15 cellular contexts compared by ENCODE assay signal in genomic region chr11:63765688-63766241, GRCh38. TPM values are rescaled to one million over a fixed set of nuclear protein-coding genes. Genes with fewer than 3 reads are reported as not detected.
A peak's percentile ranks its signal among the peaks of the same experiment; 100 is the strongest.
DNase-seq lines count a peak whose midpoint lies in the region; ATAC-seq and TF ChIP-seq lines count a peak whose summit lies in the region.
"Had no signal": no experiment of that assay in that cellular context is flagged by ENCODE, and none has a peak within 500 bp of the region (broad histone marks: within the 10 kb centered on the region; RNA-seq: fewer than 3 reads in every experiment).

No MANE protein-coding gene starts in this region.

- H3K9me3 Mint-ChIP-seq in endodermal cell (no peaks in the 10 kb centered on the region), naive B cell (no peaks in the 10 kb centered on the region)
- H3K9me3 Mint-ChIP-seq in T-helper 2 cell treated with Interferon-gamma antibody and Interleukin-4, amounts not matched to agents 5 μg/mL and 100 μg/mL, for 36 hours = no peaks in the 10 kb centered on the region

- ATAC-seq in right cardiac atrium (no peak), left ventricle myocardium superior (no peak), naive B cell (ENCODE audit: low read depth in 2 of 2) (no peak), HG02973 (IDR thresholded peaks at IDR 0.05; ENCODE audit: unreplicated experiment) (no peak)
- ATAC-seq: gastrocnemius medialis had no signal

- H3K27me3 Mint-ChIP-seq in endodermal cell (ENCODE audit: insufficient read depth) (peaks cover 11% of the 10 kb centered on the region), naive B cell (peaks cover 0 to 4% (median 0%) of the 10 kb centered on the region in 3 donors)
- H3K27me3 Mint-ChIP-seq in T-helper 2 cell treated with Interferon-gamma antibody and Interleukin-4, amounts not matched to agents 5 μg/mL and 100 μg/mL, for 36 hours (ENCODE audit: low read depth) = peaks cover 17% of the 10 kb centered on the region

- WGBS in right cardiac atrium = 83% methylated on average over 18 of the region's 18 CpGs
- WGBS in endodermal cell (ENCODE audit: insufficient coverage in 1 of 2, insufficient read length in 1 of 2), 2 experiments = 87 to 93% methylated on average over 8 to 18 of the region's 18 CpGs

- H3K4me1 ChIP-seq in right cardiac atrium (ENCODE audit: control insufficient read depth, insufficient read depth, low read length) (peaks cover 4% of the 10 kb centered on the region), endodermal cell (ENCODE audit: control insufficient read depth, insufficient read depth, low read length) (peaks cover 5% of the 10 kb centered on the region)

- no peaks in the 10 kb centered on the region for H3K9me3 ChIP-seq in right cardiac atrium (ENCODE audit: control insufficient read depth, low read length)
- H3K9me3 ChIP-seq in endodermal cell (ENCODE audit: control insufficient read depth, low read length) = no peaks in the 10 kb centered on the region
- H3K9me3 ChIP-seq: gastrocnemius medialis, neutrophil, spleen had no signal

- intact Hi-C loops in right cardiac atrium (cut with DNase I) = loop anchor here in 2 of 4 donors (5.0 to 10.0 kb wide), 3 partner anchors 47 to 182 kb away; partner anchors contain the start of gene SPINDOC (in 1 of the 2)
- intact Hi-C loops in left ventricle myocardium superior (cut with micrococcal nuclease) = no loop called here

- DNase-seq in right cardiac atrium (peak; percentile 21 to 68 (median 67)), left ventricle myocardium superior (no peak), endodermal cell (no peak), naive B cell (no peak), NCI-H1417 treated with DMSO at 0.1 percent for 48 hours (lab: John Stamatoyannopoulos, UW) (no peak), NCI-H524 treated with DMSO at 0.1 percent for 48 hours (lab: John Stamatoyannopoulos, UW) (no peak)
- DNase-seq in T-helper 2 cell treated with Interferon-gamma antibody and Interleukin-4, amounts not matched to agents 5 μg/mL and 100 μg/mL, for 36 hours (ENCODE audit: low spot score) = no peak
- DNase-seq: ACHN; activated CD4-positive, alpha-beta T cell treated with anti-CD3 and anti-CD28 coated beads for 1 hour; activated T-cell treated with anti-CD3 and anti-CD28 coated beads, Interleukin-2, amount 50 U/mL, for 1 hour; gastrocnemius medialis; NCI-H1092; spleen had no signal

- H3K27ac ChIP-seq in right cardiac atrium (ENCODE audit: low read length) (no peak overlapping the region), endodermal cell (ENCODE audit: low read depth, low read length) (no peak overlapping the region)
- H3K27ac ChIP-seq: gastrocnemius medialis, neutrophil had no signal

- peak overlapping the region; percentile 73 for H3K27ac Mint-ChIP-seq in endodermal cell
- H3K27ac Mint-ChIP-seq in naive B cell = no peak overlapping the region
- H3K27ac Mint-ChIP-seq in T-helper 2 cell treated with Interferon-gamma antibody and Interleukin-4, amounts not matched to agents 5 μg/mL and 100 μg/mL, for 36 hours = no peak overlapping the region

- peaks cover 4% of the 10 kb centered on the region for H3K36me3 ChIP-seq in endodermal cell (ENCODE audit: control insufficient read depth, insufficient read depth, low read length)
- H3K36me3 ChIP-seq: gastrocnemius medialis had no signal

- H3K36me3 Mint-ChIP-seq in endodermal cell (ENCODE audit: low read depth) (peaks cover 2% of the 10 kb centered on the region), naive B cell (no peaks in the 10 kb centered on the region)
- peaks cover 4% of the 10 kb centered on the region for H3K36me3 Mint-ChIP-seq in T-helper 2 cell treated with Interferon-gamma antibody and Interleukin-4, amounts not matched to agents 5 μg/mL and 100 μg/mL, for 36 hours (ENCODE audit: low read depth)

- H3K27me3 ChIP-seq in right cardiac atrium (ENCODE audit: control insufficient read depth, insufficient read depth) (no peaks in the 10 kb centered on the region), endodermal cell (ENCODE audit: control insufficient read depth, insufficient read depth, low read length, poor library complexity, severe bottlenecking) (peaks cover 12% of the 10 kb centered on the region)
- H3K27me3 ChIP-seq: gastrocnemius medialis had no signal

- peaks cover 35% of the 10 kb centered on the region for H3K4me1 Mint-ChIP-seq in endodermal cell
- H3K4me1 Mint-ChIP-seq in naive B cell = peaks cover 16 to 24% (median 20%) of the 10 kb centered on the region in 3 donors
- H3K4me1 Mint-ChIP-seq in T-helper 2 cell treated with Interferon-gamma antibody and Interleukin-4, amounts not matched to agents 5 μg/mL and 100 μg/mL, for 36 hours (ENCODE audit: low read depth) = peaks cover 7% of the 10 kb centered on the region

- H3K9ac ChIP-seq in endodermal cell (ENCODE audit: extremely low read depth, low read length, poor library complexity, severe bottlenecking) = no peak overlapping the region

- H3K4me3 ChIP-seq in right cardiac atrium (ENCODE audit: low read length) = no peak overlapping the region
- no peak overlapping the region for H3K4me3 ChIP-seq in endodermal cell (ENCODE audit: low read length)
- H3K4me3 ChIP-seq: gastrocnemius medialis, spleen had no signal

- H3K4me3 Mint-ChIP-seq in endodermal cell = peak overlapping the region; percentile 91
- H3K4me3 Mint-ChIP-seq in naive B cell = peak overlapping the region in 5 of 8 donors; percentile 25 to 98 (median 44)
- no peak overlapping the region for H3K4me3 Mint-ChIP-seq in T-helper 2 cell treated with Interferon-gamma antibody and Interleukin-4, amounts not matched to agents 5 μg/mL and 100 μg/mL, for 36 hours

- no peak for TF ChIP-seq CTCF in endodermal cell (conservative IDR thresholded peaks at IDR 0.05)

RNA-seq across cellular contexts. Expression of gene ZFTA, which starts 2.8 kb away (rescaled TPM):
- total RNA-seq in right cardiac atrium (10 to 100 TPM; 13.9 to 17.7 (median 15.4) TPM), left ventricle myocardium superior (16.4 TPM), endodermal cell (10 to 100 TPM; 31.9 to 38.0 TPM)
- polyA plus RNA-seq in right cardiac atrium (7.9 TPM), naive B cell (ENCODE audit: low read depth in 6 of 6) (under 1 TPM in 5 of 6 donors, not detected in 1; 0.09 to 0.44 (median 0.23) TPM)
- polyA plus RNA-seq in endodermal cell (2013, experiment 1 of 2) = 40.9 TPM
- polyA plus RNA-seq in endodermal cell (2013, experiment 2 of 2) = 38.5 TPM

RNA-seq across cellular contexts. Expression of gene SPINDOC, which starts 47.5 kb away (rescaled TPM):
- total RNA-seq in right cardiac atrium (10 to 100 TPM; 12.8 to 18.8 (median 17.4) TPM), left ventricle myocardium superior (13.1 TPM), endodermal cell (100 to 1,000 TPM in 1 of 2 donors, 10 to 100 TPM in 1; 96.1 to 103 TPM)
- polyA plus RNA-seq in right cardiac atrium (13.6 TPM), naive B cell (ENCODE audit: low read depth in 6 of 6) (under 1 TPM; 0.24 to 0.78 (median 0.60) TPM)
- polyA plus RNA-seq in endodermal cell (2013, experiment 1 of 2) = 59.8 TPM
- 60.2 TPM for polyA plus RNA-seq in endodermal cell (2013, experiment 2 of 2)

Comparison
In these comparisons a context has a peak if more than half of its experiments do, and no peak if none do; other contexts are left out.
1. DNase-seq: peak in right cardiac atrium (3 of 3); none in left ventricle myocardium superior (single experiment), endodermal cell (single experiment), naive B cell (single experiment), NCI-H1417 treated with DMSO at 0.1 percent for 48 hours (single experiment), NCI-H524 treated with DMSO at 0.1 percent for 48 hours (single experiment) and T-helper 2 cell treated with Interferon-gamma antibody and Interleukin-4, amounts not matched to agents 5 μg/mL and 100 μg/mL, for 36 hours (single experiment).